In the genomic region with DNA sequence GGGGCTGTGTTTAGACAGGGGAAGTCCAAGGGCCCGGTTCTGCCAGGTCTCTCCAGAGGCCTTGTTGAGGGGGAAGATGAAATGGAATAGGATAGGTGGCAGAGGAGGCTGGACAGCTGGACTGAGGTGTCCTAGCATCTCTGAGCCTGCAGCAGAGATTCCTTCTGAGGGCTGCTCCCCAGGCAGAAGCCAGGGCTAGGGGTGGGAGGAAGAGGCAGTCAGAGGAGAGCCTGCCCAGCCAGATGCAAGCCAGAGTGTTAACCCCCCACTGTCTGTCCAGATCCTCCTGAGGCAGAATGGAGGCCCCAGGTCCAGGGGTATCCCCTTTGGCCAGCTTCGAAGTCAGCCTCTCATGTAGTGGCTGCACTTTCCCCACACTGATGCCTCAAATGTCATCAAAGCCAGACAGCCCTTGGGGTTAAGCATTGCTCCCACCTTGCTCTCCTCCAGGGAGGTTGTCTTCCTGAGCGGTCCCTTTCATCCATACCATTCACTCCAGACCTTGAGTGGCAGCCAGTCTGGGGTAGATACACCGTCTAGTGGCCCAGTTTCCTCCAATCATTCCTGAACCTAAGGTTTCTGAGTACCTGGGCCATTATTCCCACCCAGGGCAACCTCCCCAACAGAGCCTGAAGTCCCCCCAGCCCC, we compare ENCODE assay signal across 8 cellular contexts. TPM values are rescaled to one million over a fixed set of nuclear protein-coding genes. Genes with fewer than 3 reads are reported as not detected.
DNase-seq lines count a peak whose midpoint lies in the region; ATAC-seq and TF ChIP-seq lines count a peak whose summit lies in the region.

No MANE protein-coding gene starts in this region.

- H3K27me3 ChIP-seq in ACC112 (ENCODE audit: insufficient read depth, low read length) = no peaks in the 10 kb centered on the region
- peaks cover 53% of the 10 kb centered on the region for H3K27me3 ChIP-seq in HUES6 (ENCODE audit: control insufficient read depth, insufficient read depth, low read length)
- H3K27me3 ChIP-seq in dorsolateral prefrontal cortex = peaks cover 0 to 4% (median 0%) of the 10 kb centered on the region in 45 donors

- H3K27ac ChIP-seq in ACC112 (ENCODE audit: low read depth, low read length) = no peak overlapping the region
- no peak overlapping the region for H3K27ac ChIP-seq in HUES6 (ENCODE audit: low read depth, low read length)
- peak overlapping the region in 55 of 59 donors; percentile 16 to 95 (median 86) for H3K27ac ChIP-seq in dorsolateral prefrontal cortex

- in situ Hi-C loops in ACHN (cut with HindIII; ENCODE audit: low pct_ligation_motif_present, low pct_unique_long_range_greater_than_20kb, low sequenced_read_pairs) = no loop called here

- H3K27ac Mint-ChIP-seq in natural killer cell = no peak overlapping the region

- H3K4me1 ChIP-seq in ACC112 (ENCODE audit: control insufficient read depth, insufficient read depth, low read length, unreplicated experiment) (peaks cover 39% of the 10 kb centered on the region), HUES6 (ENCODE audit: control insufficient read depth, insufficient read depth, low read length) (peaks cover 27% of the 10 kb centered on the region)

- no peaks in the 10 kb centered on the region for H3K36me3 Mint-ChIP-seq in natural killer cell

- peak overlapping the region; percentile 89 for H3K4me3 Mint-ChIP-seq in natural killer cell

- H3K4me1 Mint-ChIP-seq in natural killer cell = peaks cover 16 to 19% of the 10 kb centered on the region in 2 donors

- H3K4me3 ChIP-seq in ACC112 (ENCODE audit: low read depth, low read length) (peak overlapping the region; percentile 97), HUES6 (ENCODE audit: low read depth, low read length) (peak overlapping the region; percentile 83; the same call in 1 of the 2 replicates), dorsolateral prefrontal cortex (peak overlapping the region; percentile 53 to 91 (median 80))

- peaks cover 19% of the 10 kb centered on the region for H3K36me3 ChIP-seq in ACC112 (ENCODE audit: insufficient read depth, low read length)
- H3K36me3 ChIP-seq in HUES6 (ENCODE audit: control insufficient read depth, insufficient read depth, low read length) = peaks cover 3% of the 10 kb centered on the region; the same call in 1 of the 2 replicates

- H3K9me3 ChIP-seq in HUES6 (ENCODE audit: control insufficient read depth, insufficient read depth, low read depth, low read length) = no peaks in the 10 kb centered on the region

- intact Hi-C loops in dorsolateral prefrontal cortex (cut with DNase I) = loop anchor here (5.0 to 10.0 kb wide), 6 partner anchors 35 to 135 kb away; a partner anchor contains a TSS
- intact Hi-C loops in natural killer cell (cut with micrococcal nuclease) = loop anchor here (5.0 kb wide), 1 partner anchor 110 kb away; no protein-coding TSS in a partner anchor

- peaks cover 60% of the 10 kb centered on the region for H3K79me2 ChIP-seq in ACC112 (ENCODE audit: control insufficient read depth, insufficient read depth, low read length, unreplicated experiment)

- H3K27me3 Mint-ChIP-seq in natural killer cell (ENCODE audit: low read depth in 2 of 2) = peaks cover 37 to 46% of the 10 kb centered on the region in 2 donors

- no peak for TF ChIP-seq CTCF in dorsolateral prefrontal cortex (IDR thresholded peaks at IDR 0.05 in 54 of 56, conservative IDR thresholded peaks at IDR 0.05 in 2 of 56; ENCODE audit: low read depth in 1 of 56, partially characterized antibody in 56 of 56)
- no peak for TF ChIP-seq CTCF in natural killer cell (IDR thresholded peaks at IDR 0.05)

- H3K9ac ChIP-seq in HUES6 (ENCODE audit: low read length) = peak overlapping the region; percentile 24

- ATAC-seq in natural killer cell (no peak), GM18873 (IDR thresholded peaks at IDR 0.05; ENCODE audit: low FRiP score, unreplicated experiment) (no peak), HG03175 (IDR thresholded peaks at IDR 0.05; ENCODE audit: unreplicated experiment) (no peak)

- H2AFZ ChIP-seq in ACC112 (ENCODE audit: low read length, unreplicated experiment) = no peak overlapping the region

- DNase-seq in dorsolateral prefrontal cortex (no peak), natural killer cell (no peak), ACHN (no peak), NCI-H2196 (lab: John Stamatoyannopoulos, UW; ENCODE audit: unreplicated experiment) (no peak)

- no peaks in the 10 kb centered on the region for H3K9me3 Mint-ChIP-seq in natural killer cell

RNA-seq across cellular contexts. Expression of a gene that starts 1.7 kb away (rescaled TPM):
- 10 to 100 TPM in 117 of 120 experiments, 1 to 10 TPM in 3; 8.9 to 51.5 (median 20.8) TPM for total RNA-seq in dorsolateral prefrontal cortex
- 10 to 100 TPM in 1 of 3 donors, 1 to 10 TPM in 2; 2.1 to 57.9 (median 3.7) TPM for total RNA-seq in natural killer cell

Comparison
In these comparisons a context has a peak if more than half of its experiments do, and no peak if none do; other contexts are left out.
1. H3K27ac ChIP-seq: peak in dorsolateral prefrontal cortex (55 of 59); none in ACC112 (single experiment) and HUES6 (single experiment).
2. Peak in every context shown above with its lines, with median percentiles within 50 percentile points of each other: H3K4me3 ChIP-seq.